19 cellular contexts compared by ENCODE assay signal in the genomic region with DNA sequence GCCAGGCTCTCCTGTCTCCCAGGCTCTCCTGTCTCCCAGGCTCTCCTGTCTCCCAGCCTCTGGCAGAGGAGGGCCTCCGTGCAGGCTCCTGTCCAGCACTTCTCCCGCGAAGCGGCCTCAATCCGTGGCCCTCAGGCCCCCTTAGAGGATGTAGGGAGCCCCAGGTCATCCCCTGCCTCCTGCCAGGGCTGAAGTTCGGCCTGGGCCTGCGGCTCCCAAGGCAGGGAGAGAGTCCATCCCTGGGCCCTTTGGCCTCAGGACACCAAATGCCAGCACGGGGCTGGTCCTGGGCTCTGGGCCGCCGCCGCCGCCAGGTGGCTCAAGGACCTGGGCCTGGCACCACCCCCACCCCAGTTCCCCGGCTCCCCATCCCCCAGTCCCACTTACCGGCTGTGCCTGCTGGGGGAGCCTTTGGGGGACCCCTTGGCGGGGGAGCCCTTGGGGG. TPM values are rescaled to one million over a fixed set of nuclear protein-coding genes. Genes with fewer than 3 reads are reported as not detected.
DNase-seq lines count a peak whose midpoint lies in the region; ATAC-seq, FAIRE-seq and TF ChIP-seq lines count a peak whose summit lies in the region.
"Had no signal": no experiment of that assay in that cellular context is flagged by ENCODE, and none has a peak within 500 bp of the region (broad histone marks: within the 10 kb centered on the region; RNA-seq: fewer than 3 reads in every experiment).

No MANE protein-coding gene starts in this region.

- peak in 1 of 2 experiments; percentile 53 for DNase-seq in A549 (ENCODE audit: low read depth in 1 of 2, low spot score in 1 of 2)
- no peak for DNase-seq in Panc1 (ENCODE audit: low read depth, low spot score)
- DNase-seq in glomerular visceral epithelial cell (ENCODE audit: extremely low spot score) = peak; percentile 40
- DNase-seq in osteoblast (ENCODE audit: insufficient read length, low spot score, missing footprints) = peak; percentile 58
- no peak for DNase-seq in NCI-H2029 (lab: John Stamatoyannopoulos, UW)
- no peak for DNase-seq in NCI-H2227 (lab: John Stamatoyannopoulos, UW; ENCODE audit: unreplicated experiment)
- DNase-seq in NCI-H1436 treated with DMSO at 0.1 percent for 48 hours (lab: John Stamatoyannopoulos, UW) = no peak
- DNase-seq: activated CD8-positive, alpha-beta memory T cell treated with anti-CD3 and anti-CD28 coated beads, Interleukin-2, amount 50 U/mL, for 4 hours; activated naive CD4-positive, alpha-beta T cell treated with anti-CD3 and anti-CD28 coated beads, Interleukin-2, amount 10 ng/mL, durations not matched to agents 7 days and 5 days; COR-L47; foreskin melanocyte; NCI-H1436; retina; stimulated activated CD4-positive, alpha-beta T cell treated with anti-CD3 and anti-CD28 coated beads, Interleukin-1b, Interleukin-23, amount 100 ng/mL, for 48 hours; T-cell had no signal

- no peak for TF ChIP-seq EP300 in A549 (IDR thresholded peaks at IDR 0.05)

- H3K79me2 ChIP-seq in osteoblast (ENCODE audit: insufficient read depth, low read length) = no peaks in the 10 kb centered on the region

- H3K27ac ChIP-seq in A549 (peak overlapping the region; percentile 93), Panc1 (ENCODE audit: low read length) (peak overlapping the region; percentile 84), osteoblast (ENCODE audit: low read depth, low read length) (no peak overlapping the region)

- TF ChIP-seq RAD21 in A549 (conservative IDR thresholded peaks at IDR 0.05 in 1 of 2, IDR thresholded peaks at IDR 0.05 in 1 of 2) = peak in 1 of 2 experiments; percentile 31; a peak in 1 of 5 replicates

- 2% methylated on average over 10 of the region's 15 CpGs for WGBS in A549 (ENCODE audit: missing lambda C conversion rate)

- no peaks in the 10 kb centered on the region for H3K27me3 ChIP-seq in Panc1 (ENCODE audit: control insufficient read depth, insufficient read depth, low read length)
- no peaks in the 10 kb centered on the region for H3K27me3 ChIP-seq in osteoblast (ENCODE audit: insufficient read depth, low read length)

- BruUV-seq in Panc1 (replicated peaks; lab: Mats Ljungman, UMichigan) = TSS peak; percentile 67

- H2AFZ ChIP-seq in osteoblast (ENCODE audit: low read length) = no peak overlapping the region

- H3K9me3 ChIP-seq in A549 (no peaks in the 10 kb centered on the region), Panc1 (ENCODE audit: control insufficient read depth, insufficient read depth, low read depth, low read length) (no peaks in the 10 kb centered on the region), osteoblast (ENCODE audit: low read depth, low read length) (no peaks in the 10 kb centered on the region)

- H3K4me1 ChIP-seq in A549 (peaks cover 29% of the 10 kb centered on the region), Panc1 (ENCODE audit: control insufficient read depth, insufficient read depth, low read length) (peaks cover 27% of the 10 kb centered on the region), osteoblast (ENCODE audit: insufficient read depth, low read length) (no peaks in the 10 kb centered on the region)

- ATAC-seq in A549 (peak; percentile 79 to 85), Panc1 (peak; percentile 80), GM21367 (IDR thresholded peaks at IDR 0.05; ENCODE audit: unreplicated experiment) (no peak)
- ATAC-seq: activated CD4-positive, CD25-positive, alpha-beta regulatory T cell treated with anti-CD3 and anti-CD28 coated beads, Interleukin-2, amount 50 U/mL, for 24 hours; K562; T-cell had no signal

- POLR2A ChIA-PET in A549 (lab: Yijun Ruan, JAX) = no interaction called here
- POLR2A ChIA-PET in Panc1 (lab: Charles Lee) = interaction anchor here (0.5 kb wide), 1 partner anchor 242 kb away, joined by 3 read pairs; no protein-coding TSS in a partner anchor

- no peak for FAIRE-seq in A549 (lab: Jason Lieb, UNC)
- FAIRE-seq: K562 had no signal

- H4K20me1 ChIP-seq in osteoblast (ENCODE audit: insufficient read depth, low read length) = no peaks in the 10 kb centered on the region

- TF ChIP-seq CTCF in A549 (IDR thresholded peaks at IDR 0.05) (peak; percentile 42), Panc1 (IDR thresholded peaks at IDR 0.05) (no peak), osteoblast (IDR thresholded peaks at IDR 0.05; ENCODE audit: extremely low read depth, low read depth, low read length) (no peak)

- CTCF ChIA-PET in A549 (lab: Yijun Ruan, JAX) = interaction anchor here (1.0 to 23.8 kb wide), 6 partner anchors 14 to 273 kb away, joined by 3 to 357 read pairs (median 4); no protein-coding TSS in a partner anchor
- CTCF ChIA-PET in Panc1 (lab: Charles Lee) = interaction anchor here (0.9 kb wide), 1 partner anchor 12 kb away, joined by 3 read pairs; no protein-coding TSS in a partner anchor

- peak overlapping the region; percentile 74 for H3K4me3 ChIP-seq in A549
- peak overlapping the region; percentile 59 to 63 for H3K4me3 ChIP-seq in Panc1 (ENCODE audit: low read depth in 2 of 2, low read length in 2 of 2)
- no peak overlapping the region for H3K4me3 ChIP-seq in osteoblast (ENCODE audit: insufficient read depth, low read length)
- H3K4me3 ChIP-seq: K562 had no signal

- H3K36me3 ChIP-seq in Panc1 (ENCODE audit: control insufficient read depth, insufficient read depth, low read length) (peaks cover 3% of the 10 kb centered on the region), osteoblast (ENCODE audit: insufficient read depth, low read length) (no peaks in the 10 kb centered on the region)

- intact Hi-C loops in Panc1 (cut with micrococcal nuclease; ENCODE audit: unreplicated experiment) = no loop called here

- peak overlapping the region; percentile 93 for H3K4me2 ChIP-seq in A549
- no peak overlapping the region for H3K4me2 ChIP-seq in osteoblast (ENCODE audit: insufficient read depth, low read length)

- in situ Hi-C loops in Panc1 (cut with HindIII; ENCODE audit: low pct_unique_long_range_greater_than_20kb, low sequenced_read_pairs) = no loop called here

- no peak for TF ChIP-seq POLR2A in A549 (IDR thresholded peaks at IDR 0.05; ENCODE audit: low read length)

TF ChIP-seq in A549, 52 proteins besides CTCF, POLR2A, EP300 and RAD21:
- TF ChIP-seq, protein P1, sequence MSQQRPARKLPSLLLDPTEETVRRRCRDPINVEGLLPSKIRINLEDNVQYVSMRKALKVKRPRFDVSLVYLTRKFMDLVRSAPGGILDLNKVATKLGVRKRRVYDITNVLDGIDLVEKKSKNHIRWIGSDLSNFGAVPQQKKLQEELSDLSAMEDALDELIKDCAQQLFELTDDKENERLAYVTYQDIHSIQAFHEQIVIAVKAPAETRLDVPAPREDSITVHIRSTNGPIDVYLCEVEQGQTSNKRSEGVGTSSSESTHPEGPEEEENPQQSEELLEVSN (IDR thresholded peaks at IDR 0.05; ENCODE audit: borderline replicate concordance, low read depth) = 0 out of 2 replicates have a peak, but pooled peaks have one; percentile 14
- TF ChIP-seq HDAC2 (IDR thresholded peaks at IDR 0.05) = no peak
- TF ChIP-seq SMC3 (IDR thresholded peaks at IDR 0.05) = peak; percentile 63
- TF ChIP-seq MAX (IDR thresholded peaks at IDR 0.05) = 0 out of 2 replicates have a peak, but pooled peaks have one; percentile 5

RNA-seq across cellular contexts. Expression of gene EVPL, which starts 0.4 kb away (rescaled TPM):
- polyA plus RNA-seq in A549 (2011; rRNA removed) = 4.0 and 4.1 TPM in 2 replicates
- polyA plus RNA-seq in A549 (2012; cell fraction: cytosol; rRNA removed) = 9.5 and 11.2 TPM in 2 replicates
- 44.4 and 69.3 TPM in 2 replicates for polyA plus RNA-seq in A549 (2012; cell fraction: nucleus; rRNA removed)
- polyA plus RNA-seq in A549 (2017; fragmentation: RNase III; extraction: RNeasy Plus Mini Kit Qiagen cat#74134 plus additional on column Dnase treatment) = 11.2 to 14.6 TPM (median 13.9 TPM) in 3 replicates
- polyA minus RNA-seq in A549 (2011; rRNA and poly(A)+ RNA removed) = 2.5 and 4.9 TPM in 2 replicates
- 36.4 TPM for total RNA-seq in Panc1 (2021; ENCODE audit: unreplicated experiment)
- polyA plus RNA-seq in Panc1 (2012; ENCODE audit: insufficient read length) = 44.9 TPM
- not detected in 2 replicates for total RNA-seq in osteoblast
- polyA plus RNA-seq: AG04450 had no signal

RNA-seq across cellular contexts. Expression of gene CDK3, which starts 26.1 kb away (rescaled TPM):
- polyA plus RNA-seq in A549 (2011; rRNA removed) (5.5 and 8.6 TPM in 2 replicates), A549 (2017; fragmentation: RNase III; extraction: RNeasy Plus Mini Kit Qiagen cat#74134 plus additional on column Dnase treatment) (4.7 to 5.2 TPM (median 5.1 TPM) in 3 replicates)
- 7.9 and 9.5 TPM in 2 replicates for polyA plus RNA-seq in A549 (2012; cell fraction: cytosol; rRNA removed)
- 68.8 and 71.9 TPM in 2 replicates for polyA plus RNA-seq in A549 (2012; cell fraction: nucleus; rRNA removed)
- 1.0 and 3.3 TPM in 2 replicates for polyA minus RNA-seq in A549 (2011; rRNA and poly(A)+ RNA removed)
- total RNA-seq in Panc1 (2021; ENCODE audit: unreplicated experiment) (11.9 TPM), osteoblast (0.72 and 0.88 TPM in 2 replicates)
- polyA plus RNA-seq in Panc1 (2012; ENCODE audit: insufficient read length) = 7.0 TPM

RNA-seq across cellular contexts. Expression of gene SRP68, which starts 45.6 kb away (rescaled TPM):
- 123 and 139 TPM in 2 replicates for polyA plus RNA-seq in A549 (2011; rRNA removed)
- 65.6 and 74.0 TPM in 2 replicates for polyA plus RNA-seq in A549 (2012; cell fraction: cytosol; rRNA removed)
- polyA plus RNA-seq in A549 (2012; cell fraction: nucleus; rRNA removed) = 52.8 and 87.8 TPM in 2 replicates
- polyA plus RNA-seq in A549 (2017; fragmentation: RNase III; extraction: RNeasy Plus Mini Kit Qiagen cat#74134 plus additional on column Dnase treatment) = 113 to 123 TPM (median 121 TPM) in 3 replicates
- polyA minus RNA-seq in A549 (2011; rRNA and poly(A)+ RNA removed) = 72.3 and 73.5 TPM in 2 replicates
- total RNA-seq in Panc1 (2021; ENCODE audit: unreplicated experiment) = 100 TPM
- polyA plus RNA-seq in Panc1 (2012; ENCODE audit: insufficient read length) = 93.8 TPM
- total RNA-seq in osteoblast = 22.7 and 25.3 TPM in 2 replicates

RNA-seq across cellular contexts. Expression of gene TEN1, which starts 47.7 kb away (rescaled TPM):
- polyA plus RNA-seq in A549 (2011; rRNA removed) = 11.8 TPM in 2 replicates
- 22.1 and 25.8 TPM in 2 replicates for polyA plus RNA-seq in A549 (2012; cell fraction: cytosol; rRNA removed)
- 45.2 and 46.8 TPM in 2 replicates for polyA plus RNA-seq in A549 (2012; cell fraction: nucleus; rRNA removed)
- polyA plus RNA-seq in A549 (2017; fragmentation: RNase III; extraction: RNeasy Plus Mini Kit Qiagen cat#74134 plus additional on column Dnase treatment) = 15.7 to 16.7 TPM (median 15.9 TPM) in 3 replicates
- 12.9 and 14.4 TPM in 2 replicates for polyA minus RNA-seq in A549 (2011; rRNA and poly(A)+ RNA removed)
- 41.3 TPM for total RNA-seq in Panc1 (2021; ENCODE audit: unreplicated experiment)
- polyA plus RNA-seq in Panc1 (2012; ENCODE audit: insufficient read length) = 57.2 TPM
- total RNA-seq in osteoblast = 23.2 and 23.6 TPM in 2 replicates

RNA-seq across cellular contexts. Expression of gene ACOX1, which starts 47.8 kb away (rescaled TPM):
- polyA plus RNA-seq in A549 (2011; rRNA removed) = 31.1 and 34.3 TPM in 2 replicates
- polyA plus RNA-seq in A549 (2012; cell fraction: cytosol; rRNA removed) = 10.4 and 14.4 TPM in 2 replicates
- polyA plus RNA-seq in A549 (2012; cell fraction: nucleus; rRNA removed) = 14.9 and 17.1 TPM in 2 replicates
- 16.0 to 17.9 TPM (median 17.2 TPM) in 3 replicates for polyA plus RNA-seq in A549 (2017; fragmentation: RNase III; extraction: RNeasy Plus Mini Kit Qiagen cat#74134 plus additional on column Dnase treatment)
- 101 and 107 TPM in 2 replicates for polyA minus RNA-seq in A549 (2011; rRNA and poly(A)+ RNA removed)
- total RNA-seq in Panc1 (2021; ENCODE audit: unreplicated experiment) = 53.5 TPM
- 26.8 TPM for polyA plus RNA-seq in Panc1 (2012; ENCODE audit: insufficient read length)
- total RNA-seq in osteoblast = 59.2 and 59.4 TPM in 2 replicates

Comparison
In these comparisons a context has a peak if more than half of its experiments do, and no peak if none do; other contexts are left out.
1. DNase-seq: peak in glomerular visceral epithelial cell (single experiment) and osteoblast (single experiment); none in Panc1 (single experiment), NCI-H2029 (single experiment), NCI-H2227 (single experiment) and NCI-H1436 treated with DMSO at 0.1 percent for 48 hours (single experiment).
2. RNA of gene EVPL, which starts 0.4 kb away (total RNA-seq): 36.4 TPM in Panc1 (single experiment); not detected in osteoblast; every median in the first group is over 10 times any median in the second.